ENCODE assay signal across 22 cellular contexts in genomic region chr3:39965997-39966396, GRCh38.
"Had no signal": no experiment of that assay in that cellular context is flagged by ENCODE, and none has a peak within 500 bp of the region (broad histone marks: within the 10 kb centered on the region; RNA-seq: fewer than 3 reads in every experiment).

No MANE protein-coding gene starts in this region.

- H3K4me1 ChIP-seq: SJSA1 had no signal

- DNase-seq: activated CD4-positive, alpha-beta memory T cell treated with anti-CD3 and anti-CD28 coated beads, Interleukin-2, amount 10 ng/mL, durations not matched to agents 7 days and 5 days; activated CD4-positive, alpha-beta T cell treated with anti-CD3 and anti-CD28 coated beads for 36 hours; activated CD4-positive, alpha-beta T cell treated with anti-CD3 and anti-CD28 coated beads, Interleukin-2, amount 50 U/mL, for 1 hour; activated gamma-delta T cell; activated naive CD4-positive, alpha-beta T cell treated with anti-CD3 and anti-CD28 coated beads for 36 hours; activated T-cell treated with anti-CD3 and anti-CD28 coated beads for 4 hours; activated T-cell treated with anti-CD3 and anti-CD28 coated beads, Interleukin-2, amount 50 U/mL, for 48 hours; central memory CD4-positive, alpha-beta T cell; KG1; NCI-H1092; NCI-H1417 treated with DMSO at 0.1 percent for 48 hours; NCI-H1694; NCI-H2029; NCI-H2107; NCI-H2171 treated with DMSO at 0.1 percent for 48 hours; NCI-H226; NCI-H526 treated with DMSO at 0.1 percent for 48 hours; SHP77; T-helper 17 cell; T-helper 9 cell had no signal

- H3K4me3 ChIP-seq: SJSA1 had no signal

- H3K27me3 ChIP-seq: SJSA1 had no signal

- H3K9me3 ChIP-seq: SJSA1 had no signal

- H3K27ac ChIP-seq: SJSA1 had no signal

- H3K36me3 ChIP-seq: SJSA1 had no signal

- ATAC-seq: activated CD4-positive, alpha-beta T cell treated with anti-CD3 and anti-CD28 coated beads for 36 hours; activated T-helper 17 cell treated with anti-CD3 and anti-CD28 coated beads, Interleukin-2, amount 50 U/mL, for 72 hours; T-helper 17 cell had no signal
